In the genomic region with DNA sequence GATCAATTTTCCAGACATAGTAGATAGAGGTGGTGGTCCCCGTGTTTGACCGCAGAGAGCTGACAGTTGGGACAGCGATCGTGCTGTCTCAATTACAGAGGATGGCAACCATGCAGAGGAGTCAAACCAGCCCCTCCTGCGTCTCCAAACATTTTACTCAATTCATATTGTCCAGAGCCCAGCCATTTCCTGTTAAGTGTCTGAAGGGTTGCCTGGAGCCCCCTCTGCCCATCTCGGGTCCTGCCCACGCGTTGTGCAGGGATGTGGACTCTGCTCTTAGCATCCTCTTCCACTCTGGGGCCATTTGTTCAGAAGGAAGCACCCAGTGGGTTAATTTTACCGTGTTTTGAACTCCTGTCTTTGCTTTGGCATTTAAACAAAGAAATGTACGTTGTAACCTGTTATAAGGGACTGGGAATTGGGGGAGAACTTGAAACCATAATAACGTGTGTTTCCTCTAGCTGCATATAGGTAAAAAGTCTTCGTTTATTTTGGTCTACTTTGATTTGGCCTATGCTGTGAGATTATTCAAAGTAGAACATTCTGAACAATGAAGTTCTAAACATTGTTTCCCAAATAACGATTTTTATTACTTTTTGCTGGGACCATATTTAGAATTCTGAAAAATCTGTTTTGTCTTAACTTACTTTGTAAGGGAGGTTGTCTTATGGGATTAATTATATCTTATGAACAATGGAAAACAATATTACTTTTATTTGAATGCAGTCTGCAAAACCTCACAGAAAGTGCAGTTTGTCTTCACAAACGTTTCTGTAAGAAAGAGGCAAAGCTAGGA, we compare ENCODE assay signal across 10 cellular contexts. TPM values are rescaled to one million over a fixed set of nuclear protein-coding genes. Genes with fewer than 3 reads are reported as not detected.
DNase-seq lines count a peak whose midpoint lies in the region; ATAC-seq and TF ChIP-seq lines count a peak whose summit lies in the region.
"Had no signal": no experiment of that assay in that cellular context is flagged by ENCODE, and none has a peak within 500 bp of the region (broad histone marks: within the 10 kb centered on the region; RNA-seq: fewer than 3 reads in every experiment).

No MANE protein-coding gene starts in this region.

- H2BK120ac ChIP-seq in H9 (ENCODE audit: low read depth, low read length, poor library complexity, severe bottlenecking) = no peak overlapping the region

- H4K20me1 ChIP-seq in H9 (ENCODE audit: control insufficient read depth, insufficient read depth, insufficient read length) = no peaks in the 10 kb centered on the region
- no peaks in the 10 kb centered on the region for H4K20me1 ChIP-seq in hepatocyte (ENCODE audit: insufficient read depth, poor library complexity, severe bottlenecking)

- no peak overlapping the region for H2BK5ac ChIP-seq in H9 (ENCODE audit: insufficient read length, low read length)

- no peak overlapping the region for H2AK5ac ChIP-seq in H9 (ENCODE audit: insufficient read length, low read length)

- H3K9me3 ChIP-seq in H9 (ENCODE audit: control insufficient read depth, low read depth, low read length) (no peaks in the 10 kb centered on the region), hepatocyte (ENCODE audit: low read depth) (no peaks in the 10 kb centered on the region)

- TF ChIP-seq CTCF in H9 (conservative IDR thresholded peaks at IDR 0.05) (no peak), hepatocyte (IDR thresholded peaks at IDR 0.05; ENCODE audit: poor library complexity) (no peak), retinal pigment epithelial cell (conservative IDR thresholded peaks at IDR 0.05; ENCODE audit: low read depth, low read length) (no peak)

- H3K27me3 Mint-ChIP-seq in H9 (ENCODE audit: low read depth) = peaks cover 98% of the 10 kb centered on the region
- peaks cover 62% of the 10 kb centered on the region for H3K27me3 Mint-ChIP-seq in activated CD4-positive, alpha-beta memory T cell treated with anti-CD3 and anti-CD28 coated beads, Interleukin-2, amount 10 ng/mL, durations not matched to agents 7 days and 5 days

- no peak overlapping the region for H2AFZ ChIP-seq in H9 (ENCODE audit: low read length)
- H2AFZ ChIP-seq in hepatocyte = peak overlapping the region; percentile 89

- H3T11ph ChIP-seq in H9 (ENCODE audit: low read length) = no peak overlapping the region

- WGBS in H9 (ENCODE audit: extremely low coverage, insufficient read length, low lambda C conversion rate) = no CpG with 5 or more reads among the region's 14 CpGs
- 15% methylated on average over 14 of the region's 14 CpGs for WGBS in hepatocyte (ENCODE audit: low lambda C conversion rate, missing lambda C conversion rate)

- H3K9ac ChIP-seq in H9 (ENCODE audit: extremely low read depth, insufficient read length, low read length) = no peak overlapping the region

- no peak overlapping the region for H3K27ac ChIP-seq in H9 (ENCODE audit: insufficient read length, low read depth, low read length)
- no peak overlapping the region for H3K27ac ChIP-seq in hepatocyte

- ATAC-seq in HG03432 (IDR thresholded peaks at IDR 0.05; ENCODE audit: unreplicated experiment) = no peak

- no peak overlapping the region for H3K4ac ChIP-seq in H9 (ENCODE audit: low read depth, low read length)

- no peak overlapping the region for H2BK15ac ChIP-seq in H9 (ENCODE audit: low read depth, low read length)

- no peak overlapping the region for H2BK12ac ChIP-seq in H9 (ENCODE audit: insufficient read length, low read depth, low read length)

- H3K4me2 ChIP-seq in H9 (ENCODE audit: insufficient read depth, insufficient read length, low read length) (peak overlapping the region; percentile 97), hepatocyte (peak overlapping the region; percentile 99)

- H3K4me3 Mint-ChIP-seq in H9 = peak overlapping the region; percentile 67 to 84
- H3K4me3 Mint-ChIP-seq in activated CD4-positive, alpha-beta memory T cell treated with anti-CD3 and anti-CD28 coated beads, Interleukin-2, amount 10 ng/mL, durations not matched to agents 7 days and 5 days = no peak overlapping the region

- H3K36me3 ChIP-seq in hepatocyte (replicated peaks; ENCODE audit: insufficient read depth, low read depth) = no peaks in the 10 kb centered on the region

- H3K4me3 ChIP-seq in hepatocyte (peak overlapping the region; percentile 88), retinal pigment epithelial cell (ENCODE audit: low read length) (peak overlapping the region; percentile 39)

- H3K9me3 Mint-ChIP-seq in H9 = no peaks in the 10 kb centered on the region
- H3K9me3 Mint-ChIP-seq in activated CD4-positive, alpha-beta memory T cell treated with anti-CD3 and anti-CD28 coated beads, Interleukin-2, amount 10 ng/mL, durations not matched to agents 7 days and 5 days = no peaks in the 10 kb centered on the region

- H3K4me1 Mint-ChIP-seq in H9 = peaks cover 18 to 21% of the 10 kb centered on the region in 2 experiments
- peaks cover 3% of the 10 kb centered on the region for H3K4me1 Mint-ChIP-seq in activated CD4-positive, alpha-beta memory T cell treated with anti-CD3 and anti-CD28 coated beads, Interleukin-2, amount 10 ng/mL, durations not matched to agents 7 days and 5 days

- DNase-seq in H9 (no peak), T1000 (lab: John Stamatoyannopoulos, UW) (peak; percentile 25), hepatocyte (ENCODE audit: low spot score) (peak; percentile 10), retinal pigment epithelial cell (ENCODE audit: low read depth) (no peak), SW 1271 (lab: John Stamatoyannopoulos, UW) (no peak), AML-193 (lab: John Stamatoyannopoulos, UW) (no peak)
- DNase-seq in activated CD4-positive, alpha-beta memory T cell treated with anti-CD3 and anti-CD28 coated beads, Interleukin-2, amount 10 ng/mL, durations not matched to agents 7 days and 5 days = no peak
- DNase-seq: activated naive CD4-positive, alpha-beta T cell treated with Interleukin-2 at 50 U/mL for 16 hours; occipital lobe had no signal

- H3K56ac ChIP-seq in H9 (ENCODE audit: insufficient read length, low read depth, low read length) = no peak overlapping the region

- CTCF ChIA-PET in activated CD4-positive, alpha-beta memory T cell treated with anti-CD3 and anti-CD28 coated beads, Interleukin-2, amount 10 ng/mL, durations not matched to agents 7 days and 5 days (lab: Charles Lee) = interaction anchor here (0.6 kb wide), 1 partner anchor 927 kb away, joined by 6 read pairs; no protein-coding TSS in a partner anchor

- H3K9me2 ChIP-seq in hepatocyte (replicated peaks; ENCODE audit: insufficient read depth) = no peaks in the 10 kb centered on the region

- no peaks in the 10 kb centered on the region; a peak in 1 of 7 replicates for H3K36me3 Mint-ChIP-seq in H9 (ENCODE audit: insufficient read depth in 1 of 3, low read depth in 3 of 3)
- H3K36me3 Mint-ChIP-seq in activated CD4-positive, alpha-beta memory T cell treated with anti-CD3 and anti-CD28 coated beads, Interleukin-2, amount 10 ng/mL, durations not matched to agents 7 days and 5 days (ENCODE audit: low read depth) = no peaks in the 10 kb centered on the region

- H3K27me3 ChIP-seq in H9 (ENCODE audit: insufficient read depth, low read length) (peaks cover 35% of the 10 kb centered on the region), hepatocyte (peaks cover 66% of the 10 kb centered on the region)

- H4K91ac ChIP-seq in H9 (ENCODE audit: insufficient read length, low read depth, low read length) = no peak overlapping the region

- no peak overlapping the region for H2BK20ac ChIP-seq in H9 (ENCODE audit: low read depth, low read length, poor library complexity, severe bottlenecking)

- no peak overlapping the region for H4K5ac ChIP-seq in H9 (ENCODE audit: insufficient read length, low read depth, low read length)

- POLR2A ChIA-PET in activated CD4-positive, alpha-beta memory T cell treated with anti-CD3 and anti-CD28 coated beads, Interleukin-2, amount 10 ng/mL, durations not matched to agents 7 days and 5 days (lab: Charles Lee) = no interaction called here

- H3K4me1 ChIP-seq in H9 (ENCODE audit: insufficient read depth, low read length) (no peaks in the 10 kb centered on the region; the same call in 1 of the 2 replicates), hepatocyte (ENCODE audit: insufficient read depth) (peaks cover 12% of the 10 kb centered on the region)

- no peak overlapping the region for H3K18ac ChIP-seq in H9 (ENCODE audit: insufficient read length, low read depth, low read length)

- no peak overlapping the region for H3K23ac ChIP-seq in H9 (ENCODE audit: insufficient read length, low read depth, low read length)

- peaks cover 13% of the 10 kb centered on the region for H3K23me2 ChIP-seq in H9 (ENCODE audit: insufficient read length, low read depth, low read length, poor library complexity, severe bottlenecking)

- H3K14ac ChIP-seq in H9 (ENCODE audit: insufficient read depth, low read length) = no peak overlapping the region

- no peak overlapping the region for H3K27ac Mint-ChIP-seq in H9
- no peak overlapping the region for H3K27ac Mint-ChIP-seq in activated CD4-positive, alpha-beta memory T cell treated with anti-CD3 and anti-CD28 coated beads, Interleukin-2, amount 10 ng/mL, durations not matched to agents 7 days and 5 days

- no peaks in the 10 kb centered on the region for H3K79me1 ChIP-seq in H9 (ENCODE audit: insufficient read depth, low read depth, low read length, poor library complexity, severe bottlenecking)

- no peaks in the 10 kb centered on the region for H3K79me2 ChIP-seq in H9 (ENCODE audit: insufficient read depth, low read length)
- H3K79me2 ChIP-seq in hepatocyte = no peaks in the 10 kb centered on the region

- no peak overlapping the region for H4K8ac ChIP-seq in H9 (replicated peaks; ENCODE audit: insufficient read length, low read depth, low read length)

RNA-seq across cellular contexts. Expression of gene EGFLAM, which starts 0.9 kb away (rescaled TPM):
- total RNA-seq in H9 (2021) (0.33 TPM in 2 replicates), hepatocyte (4.4 and 9.0 TPM in 2 replicates)
- 6.5 and 9.2 TPM in 2 replicates for polyA plus RNA-seq in hepatocyte
- total RNA-seq in activated CD4-positive, alpha-beta memory T cell treated with anti-CD3 and anti-CD28 coated beads, Interleukin-2, amount 10 ng/mL, durations not matched to agents 7 days and 5 days = not detected

Comparison
In these comparisons a context has a peak if more than half of its experiments do, and no peak if none do; other contexts are left out.
1. DNase-seq: peak in T1000 (single experiment) and hepatocyte (single experiment); none in H9 (single experiment), retinal pigment epithelial cell (single experiment), SW 1271 (0 of 2), activated CD4-positive, alpha-beta memory T cell treated with anti-CD3 and anti-CD28 coated beads, Interleukin-2, amount 10 ng/mL, durations not matched to agents 7 days and 5 days (single experiment) and AML-193 (0 of 2).